ENCODE assay signal across 24 cellular contexts in the genomic region with DNA sequence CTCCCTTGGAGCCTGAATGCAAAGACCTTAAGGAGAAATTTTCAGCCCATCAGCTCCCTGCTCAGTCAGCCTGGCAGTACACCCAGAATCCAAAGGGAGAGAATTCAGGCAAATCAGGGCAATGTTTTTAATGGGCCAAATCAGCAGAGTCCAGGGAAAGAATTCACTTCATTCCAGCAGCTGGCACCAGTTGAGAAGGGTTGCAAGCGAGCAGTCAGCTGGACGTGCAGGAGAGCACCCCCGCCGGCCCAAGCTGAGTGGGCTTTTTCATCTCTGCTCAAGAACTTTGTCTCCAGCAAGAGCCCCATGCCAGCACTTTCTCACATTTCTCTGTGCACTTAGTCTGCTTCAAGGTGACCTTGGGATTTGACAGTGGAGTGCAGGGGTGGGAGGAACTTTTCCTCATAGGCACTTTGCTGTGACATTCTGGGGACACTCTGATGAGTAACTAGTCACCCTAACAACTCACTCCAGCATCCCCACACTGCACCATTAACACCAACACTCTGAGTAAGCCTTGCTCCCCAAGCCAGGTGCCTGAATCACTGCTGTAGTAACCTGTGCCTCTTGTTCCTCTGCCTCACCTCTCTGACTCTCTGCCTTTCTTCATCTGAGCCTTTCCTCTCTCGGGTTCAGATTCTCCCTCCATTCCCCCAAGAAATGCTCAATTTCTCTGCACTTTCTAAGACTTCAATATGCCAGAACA. TPM values are rescaled to one million over a fixed set of nuclear protein-coding genes. Genes with fewer than 3 reads are reported as not detected.
DNase-seq lines count a peak whose midpoint lies in the region; ATAC-seq, FAIRE-seq and TF ChIP-seq lines count a peak whose summit lies in the region.
"Had no signal": no experiment of that assay in that cellular context is flagged by ENCODE, and none has a peak within 500 bp of the region (broad histone marks: within the 10 kb centered on the region; RNA-seq: fewer than 3 reads in every experiment).

No MANE protein-coding gene starts in this region.

- no peaks in the 10 kb centered on the region for H3K9me3 ChIP-seq in WERI-Rb-1 (ENCODE audit: severe bottlenecking)
- H3K9me3 ChIP-seq: adrenal gland, mucosa of descending colon, right lobe of liver, stomach had no signal

- peaks cover 9 to 18% of the 10 kb centered on the region in 2 donors for H3K27me3 Mint-ChIP-seq in natural killer cell (ENCODE audit: low read depth in 2 of 2)
- H3K27me3 Mint-ChIP-seq: activated CD4-positive, alpha-beta T cell treated with anti-CD3 and anti-CD28 coated beads, Interleukin-2, amount 10 ng/mL, durations not matched to agents 7 days and 5 days had no signal

- FAIRE-seq in GM12891 (lab: Jason Lieb, UNC): peak; percentile 58
- FAIRE-seq: G401.6 had no signal

- H3K27me3 ChIP-seq in dorsolateral prefrontal cortex (no peaks in the 10 kb centered on the region), WERI-Rb-1 (ENCODE audit: insufficient read depth, low read depth, severe bottlenecking) (no peaks in the 10 kb centered on the region)
- H3K27me3 ChIP-seq: adrenal gland, right lobe of liver, stomach had no signal

- no peak overlapping the region for H3K4me3 ChIP-seq in dorsolateral prefrontal cortex
- H3K4me3 ChIP-seq in WERI-Rb-1 (ENCODE audit: low read depth, low read length): no peak overlapping the region
- H3K4me3 ChIP-seq: adrenal gland, mucosa of descending colon, right lobe of liver, stomach had no signal

- H3K36me3 ChIP-seq in WERI-Rb-1: no peaks in the 10 kb centered on the region
- H3K36me3 ChIP-seq: adrenal gland had no signal

- TF ChIP-seq POLR2A in GM12891 (IDR thresholded peaks at IDR 0.05; ENCODE audit: low read depth, low read length): no peak

- peak; percentile 77 for DNase-seq in Ammon's horn (ENCODE audit: low spot score)
- DNase-seq in GM12891 (ENCODE audit: insufficient read length, low spot score): no peak
- DNase-seq in dorsolateral prefrontal cortex: peak in 1 of 10 donors; percentile 66
- no peak for DNase-seq in natural killer cell
- no peak for DNase-seq in iPS-NIHi7 (ENCODE audit: extremely low spot score)
- no peak for DNase-seq in WERI-Rb-1
- DNase-seq: activated CD4-positive, alpha-beta T cell treated with anti-CD3 and anti-CD28 coated beads, Interleukin-2, amount 10 ng/mL, durations not matched to agents 7 days and 5 days; activated T-cell treated with anti-CD3 and anti-CD28 coated beads, Interleukin-2, amount 50 U/mL, for 48 hours; adrenal gland; Calu3; left cardiac atrium; mucosa of descending colon; NCI-H1048; NCI-H2029; NCI-H446 treated with DMSO at 0.1 percent for 48 hours; stomach had no signal

- H3K27ac ChIP-seq in dorsolateral prefrontal cortex (peak overlapping the region in 48 of 59 donors; percentile 5 to 85 (median 68)), WERI-Rb-1 (no peak overlapping the region)
- H3K27ac ChIP-seq: adrenal gland, KMS-11, right lobe of liver, stomach had no signal

- intact Hi-C loops in dorsolateral prefrontal cortex (cut with DNase I) (no loop called here), natural killer cell (cut with micrococcal nuclease) (no loop called here)

- peak overlapping the region; percentile 35 for H3K4me3 Mint-ChIP-seq in natural killer cell
- H3K4me3 Mint-ChIP-seq: activated CD4-positive, alpha-beta T cell treated with anti-CD3 and anti-CD28 coated beads, Interleukin-2, amount 10 ng/mL, durations not matched to agents 7 days and 5 days had no signal

- ATAC-seq in natural killer cell (no peak), GM18868 (IDR thresholded peaks at IDR 0.05; ENCODE audit: unreplicated experiment) (no peak), GM19328 (IDR thresholded peaks at IDR 0.05; ENCODE audit: unreplicated experiment) (no peak)
- ATAC-seq: left cardiac atrium, mucosa of descending colon, right lobe of liver, SK-N-SH treated with all-trans-retinoic acid at 6 μM for 48 hours had no signal

- no peaks in the 10 kb centered on the region for H3K9me3 Mint-ChIP-seq in natural killer cell
- H3K9me3 Mint-ChIP-seq: activated CD4-positive, alpha-beta T cell treated with anti-CD3 and anti-CD28 coated beads, Interleukin-2, amount 10 ng/mL, durations not matched to agents 7 days and 5 days had no signal

- H3K4me1 Mint-ChIP-seq in natural killer cell: peaks cover 37% of the 10 kb centered on the region in 2 donors

- H3K27ac Mint-ChIP-seq in natural killer cell: peak overlapping the region in 1 of 2 donors; percentile 81
- H3K27ac Mint-ChIP-seq: activated CD4-positive, alpha-beta T cell treated with anti-CD3 and anti-CD28 coated beads, Interleukin-2, amount 10 ng/mL, durations not matched to agents 7 days and 5 days had no signal

- TF ChIP-seq CTCF in dorsolateral prefrontal cortex (IDR thresholded peaks at IDR 0.05 in 54 of 56, conservative IDR thresholded peaks at IDR 0.05 in 2 of 56; ENCODE audit: low read depth in 1 of 56, partially characterized antibody in 56 of 56) (no peak), natural killer cell (IDR thresholded peaks at IDR 0.05) (no peak), WERI-Rb-1 (IDR thresholded peaks at IDR 0.05; ENCODE audit: low read depth, low read length) (no peak)

- H3K36me3 Mint-ChIP-seq in natural killer cell: no peaks in the 10 kb centered on the region

TF ChIP-seq in GM12891, 5 proteins besides CTCF, POLR2A, EP300 and RAD21:
- TF ChIP-seq TAF1 (IDR thresholded peaks at IDR 0.05; ENCODE audit: low read depth, low read length) (no peak), PAX5 (IDR thresholded peaks at IDR 0.05; ENCODE audit: insufficient read depth, low read length, severe bottlenecking) (no peak), SPI1 (IDR thresholded peaks at IDR 0.05; ENCODE audit: low read depth, low read length) (no peak), POU2F2 (IDR thresholded peaks at IDR 0.05; ENCODE audit: low read depth, low read length) (no peak), POLR2AphosphoS5 (IDR thresholded peaks at IDR 0.05; ENCODE audit: low read depth, low read length) (no peak)
TF ChIP-seq in GM12891: peak in this region for 0.

RNA-seq across cellular contexts. Expression of a gene that starts 2.2 kb away (rescaled TPM):
- 0.12 TPM for polyA plus RNA-seq in GM12891 (2012; ENCODE audit: low read depth, missing spikeins)
- 1 to 10 TPM in 111 of 120 experiments, under 1 TPM in 9; 0.65 to 4.5 (median 2.0) TPM for total RNA-seq in dorsolateral prefrontal cortex
- total RNA-seq in natural killer cell: under 1 TPM; 0.20 to 0.41 (median 0.24) TPM
- total RNA-seq: activated CD4-positive, alpha-beta T cell treated with anti-CD3 and anti-CD28 coated beads, Interleukin-2, amount 10 ng/mL, durations not matched to agents 7 days and 5 days; Calu3; cerebellum; fibroblast of villous mesenchyme; right lobe of liver had no signal

RNA-seq across cellular contexts. Expression of a gene that starts 17.2 kb away (rescaled TPM):
- polyA plus RNA-seq in GM12891 (2012; ENCODE audit: low read depth, missing spikeins): 16.6 TPM
- total RNA-seq in dorsolateral prefrontal cortex: 10 to 100 TPM; 18.5 to 41.3 (median 28.2) TPM
- 10 to 100 TPM; 22.8 to 35.8 (median 24.8) TPM for total RNA-seq in natural killer cell

RNA-seq across cellular contexts. Expression of a gene that starts 35.6 kb away (rescaled TPM):
- polyA plus RNA-seq in GM12891 (2012; ENCODE audit: low read depth, missing spikeins): 0.47 TPM
- total RNA-seq in dorsolateral prefrontal cortex: 100 to 1,000 TPM in 51 of 120 experiments, 10 to 100 TPM in 69; 33.3 to 206 (median 93.7) TPM
- total RNA-seq in natural killer cell: under 1 TPM; 0.23 to 0.73 (median 0.49) TPM

RNA-seq across cellular contexts. Expression of a gene that starts 50.0 kb away (rescaled TPM):
- 1.0 TPM for polyA plus RNA-seq in GM12891 (2012; ENCODE audit: low read depth, missing spikeins)
- total RNA-seq in dorsolateral prefrontal cortex (100 to 1,000 TPM in 84 of 120 experiments, 10 to 100 TPM in 36; 71.9 to 264 (median 114) TPM), natural killer cell (1 to 10 TPM; 2.0 to 4.4 (median 3.4) TPM)

Comparison
In these comparisons a context has a peak if more than half of its experiments do, and no peak if none do; other contexts are left out.
1. RNA of a gene that starts 35.6 kb away (total RNA-seq): 33.3 to 206 TPM in dorsolateral prefrontal cortex; 0.23 to 0.73 TPM in natural killer cell; every median in the first group is over 10 times any median in the second.